ENCODE assay signal across 8 cellular contexts in genomic region chr19:3986260-3987041, GRCh38. TPM values are rescaled to one million over a fixed set of nuclear protein-coding genes. Genes with fewer than 3 reads are reported as not detected.
A peak's percentile ranks its signal among the peaks of the same experiment; 100 is the strongest.
DNase-seq lines count a peak whose midpoint lies in the region; ATAC-seq and TF ChIP-seq lines count a peak whose summit lies in the region.

No MANE protein-coding gene starts in this region.

- no peaks in the 10 kb centered on the region for H3K36me3 ChIP-seq in smooth muscle cell (ENCODE audit: low read depth)

- WGBS in smooth muscle cell (ENCODE audit: low lambda C conversion rate): 8% methylated on average over 21 of the region's 21 CpGs

- H3K9me3 ChIP-seq in smooth muscle cell (replicated peaks; ENCODE audit: low read depth): no peaks in the 10 kb centered on the region

- no peaks in the 10 kb centered on the region for H3K9me3 Mint-ChIP-seq in T-cell

- peaks cover 30% of the 10 kb centered on the region for H3K36me3 Mint-ChIP-seq in T-cell

- H3K79me2 ChIP-seq in smooth muscle cell (ENCODE audit: low read depth): peaks cover 38% of the 10 kb centered on the region

- H3K4me1 ChIP-seq in smooth muscle cell (ENCODE audit: low read depth): peaks cover 28% of the 10 kb centered on the region

- H3K9ac ChIP-seq in smooth muscle cell (ENCODE audit: low read depth): no peak overlapping the region

- peak overlapping the region; percentile 94 to 96 for H3K27ac Mint-ChIP-seq in T-cell

- H3K27ac ChIP-seq in smooth muscle cell (ENCODE audit: low read depth): no peak overlapping the region

- no peaks in the 10 kb centered on the region for H3K27me3 ChIP-seq in smooth muscle cell (ENCODE audit: low read depth)

- peak overlapping the region; percentile 92 to 97 (median 95) for H3K4me3 Mint-ChIP-seq in T-cell

- H3K4me1 Mint-ChIP-seq in T-cell: peaks cover 53 to 59% (median 54%) of the 10 kb centered on the region in 3 donors

- H3K4me2 ChIP-seq in smooth muscle cell: peak overlapping the region; percentile 99

- peaks cover 28% of the 10 kb centered on the region for H3F3A ChIP-seq in smooth muscle cell (ENCODE audit: low read depth)

- peaks cover 38% of the 10 kb centered on the region for H4K20me1 ChIP-seq in smooth muscle cell (ENCODE audit: low read depth)

- CTCF ChIA-PET in T-cell (lab: Charles Lee): interaction anchor here (0.5 to 1.5 kb wide), 4 partner anchors 155 to 788 kb away, joined by 3 to 21 read pairs (median 4); partner anchors contain the start of gene MRPL54 (in 1 of the 2)

- peak overlapping the region; percentile 64 for H2AFZ ChIP-seq in smooth muscle cell (ENCODE audit: low read depth)

- peak overlapping the region; percentile 100 for H3K4me3 ChIP-seq in smooth muscle cell

- peak; percentile 44 for DNase-seq in stimulated activated CD4-positive, alpha-beta T cell treated with anti-CD3 and anti-CD28 coated beads, Interleukin-12 subunit alpha, Interleukin-12 subunit beta, amount 100 ng/mL, for 4 hours
- no peak for DNase-seq in stimulated activated CD4-positive, alpha-beta T cell treated with anti-CD3 and anti-CD28 coated beads, Interleukin-1b, Interleukin-23, amount 100 ng/mL, for 48 hours
- peak; percentile 70 for DNase-seq in NCI-H187 treated with DMSO at 0.1 percent for 48 hours (lab: John Stamatoyannopoulos, UW)
- peak in 32 of 34 experiments; percentile 28 to 67 (median 53) for DNase-seq in T-cell
- DNase-seq in central memory CD4-positive, alpha-beta T cell: peak; percentile 64
- peak; percentile 84 for DNase-seq in iris pigment epithelial cell (ENCODE audit: low read depth)
- no peak for DNase-seq in smooth muscle cell (lab: John Stamatoyannopoulos, UW; ENCODE audit: unreplicated experiment)

- H3K27me3 Mint-ChIP-seq in T-cell: no peaks in the 10 kb centered on the region

- POLR2A ChIA-PET in T-cell (lab: Charles Lee): no interaction called here

- ATAC-seq in T-cell (replicated peaks in 1 of 4) (peak; percentile 14 to 36 (median 25)), HG03439 (IDR thresholded peaks at IDR 0.05; ENCODE audit: unreplicated experiment) (no peak)

- peak; percentile 47 for TF ChIP-seq CTCF in smooth muscle cell (IDR thresholded peaks at IDR 0.05; ENCODE audit: borderline replicate concordance, insufficient read depth, poor library complexity, severe bottlenecking)

RNA-seq across cellular contexts. Expression of gene EEF2, which starts 1.2 kb away (rescaled TPM):
- total RNA-seq in T-cell (1,000 to 10,000 TPM; 2,379 to 2,775 (median 2,439) TPM), smooth muscle cell (870 and 903 TPM in 2 replicates)
- polyA plus RNA-seq in smooth muscle cell: 365 and 474 TPM in 2 replicates

RNA-seq across cellular contexts. Expression of gene DAPK3, which starts 15.6 kb away (rescaled TPM):
- 10 to 100 TPM; 30.3 to 51.2 (median 44.9) TPM for total RNA-seq in T-cell
- 76.4 and 82.9 TPM in 2 replicates for total RNA-seq in smooth muscle cell
- 113 and 120 TPM in 2 replicates for polyA plus RNA-seq in smooth muscle cell

RNA-seq across cellular contexts. Expression of gene PIAS4, which starts 21.1 kb away (rescaled TPM):
- total RNA-seq in T-cell (10 to 100 TPM; 21.8 to 42.6 (median 31.4) TPM), smooth muscle cell (15.6 and 17.3 TPM in 2 replicates)
- polyA plus RNA-seq in smooth muscle cell: 8.1 and 14.0 TPM in 2 replicates

RNA-seq across cellular contexts. Expression of gene NMRK2, which starts 53.6 kb away (rescaled TPM):
- total RNA-seq in T-cell: not detected
- total RNA-seq in smooth muscle cell: not detected in 2 replicates
- not detected in 2 replicates for polyA plus RNA-seq in smooth muscle cell

Comparison
In these comparisons a context has a peak if more than half of its experiments do, and no peak if none do; other contexts are left out.
1. DNase-seq: peak in stimulated activated CD4-positive, alpha-beta T cell treated with anti-CD3 and anti-CD28 coated beads, Interleukin-12 subunit alpha, Interleukin-12 subunit beta, amount 100 ng/mL, for 4 hours (single experiment), NCI-H187 treated with DMSO at 0.1 percent for 48 hours (single experiment), T-cell (32 of 34), central memory CD4-positive, alpha-beta T cell (single experiment) and iris pigment epithelial cell (single experiment); none in stimulated activated CD4-positive, alpha-beta T cell treated with anti-CD3 and anti-CD28 coated beads, Interleukin-1b, Interleukin-23, amount 100 ng/mL, for 48 hours (single experiment) and smooth muscle cell (single experiment).